19 cellular contexts compared by ENCODE assay signal in the genomic region with DNA sequence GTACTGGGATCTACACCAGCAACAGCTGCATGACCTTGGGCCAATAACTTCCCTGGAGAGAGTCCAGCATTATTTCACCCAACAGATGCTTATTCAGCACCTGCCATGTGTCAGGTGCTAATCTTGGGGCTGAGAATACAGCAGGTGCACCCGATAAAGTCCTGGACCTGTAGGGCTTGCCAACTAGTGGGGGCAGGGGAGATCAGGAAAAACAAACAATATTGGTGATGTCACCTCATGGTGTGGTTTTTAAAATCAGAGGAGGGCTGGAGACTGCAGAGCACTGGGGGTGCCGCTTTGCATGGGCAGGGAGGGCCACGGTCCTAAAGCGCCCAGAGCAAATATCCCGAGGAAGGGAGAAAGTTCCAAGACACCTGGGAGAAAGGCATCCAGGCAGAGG.
"Had no signal": no experiment of that assay in that cellular context is flagged by ENCODE, and none has a peak within 500 bp of the region (broad histone marks: within the 10 kb centered on the region; RNA-seq: fewer than 3 reads in every experiment).

No MANE protein-coding gene starts in this region.

- DNase-seq: effector memory CD8-positive, alpha-beta T cell; esophagus squamous epithelium; foreskin fibroblast; glutamatergic neuron; islet precursor cell; mammary epithelial cell; naive thymus-derived CD8-positive, alpha-beta T cell; occipital lobe; stimulated activated CD4-positive, alpha-beta T cell treated with anti-CD3 and anti-CD28 coated beads, Interleukin-12 subunit alpha, Interleukin-12 subunit beta, amount 100 ng/mL, for 4 hours; stimulated activated naive CD4-positive, alpha-beta T cell treated with Interleukin-2 at 50 U/mL for 16 hours; trophoblast cell had no signal

- ATAC-seq: effector memory CD8-positive, alpha-beta T cell; gastroesophageal sphincter; left lobe of liver; naive thymus-derived CD8-positive, alpha-beta T cell; sciatic nerve had no signal

- H3K79me2 ChIP-seq: parathyroid adenoma had no signal

- H3K4me3 ChIP-seq: esophagus squamous epithelium, gastroesophageal sphincter, prostate gland, skin epidermis had no signal

- H3K9me3 ChIP-seq: esophagus squamous epithelium, gastroesophageal sphincter, prostate gland had no signal

- H3K4me1 ChIP-seq: esophagus squamous epithelium, gastroesophageal sphincter, prostate gland had no signal

- H3K36me3 ChIP-seq: esophagus squamous epithelium, gastroesophageal sphincter, prostate gland had no signal

- H3K27ac Mint-ChIP-seq: dendritic cell treated with granulocyte-macrophage colony-stimulating factor and Interleukin-4, amounts not matched to agents 40 ng/mL and 50 ng/mL, for 4 days; effector memory CD8-positive, alpha-beta T cell; naive thymus-derived CD8-positive, alpha-beta T cell had no signal

- H3K27ac ChIP-seq: esophagus squamous epithelium, gastroesophageal sphincter, parathyroid adenoma, prostate gland, skin epidermis had no signal

- H3K4me1 Mint-ChIP-seq: naive thymus-derived CD8-positive, alpha-beta T cell had no signal

- H2AFZ ChIP-seq: parathyroid adenoma had no signal

- H3K4me3 Mint-ChIP-seq: dendritic cell treated with granulocyte-macrophage colony-stimulating factor and Interleukin-4, amounts not matched to agents 40 ng/mL and 50 ng/mL, for 4 days; effector memory CD8-positive, alpha-beta T cell; naive thymus-derived CD8-positive, alpha-beta T cell; neural crest cell had no signal

- H3K9ac ChIP-seq: parathyroid adenoma had no signal

- H3K36me3 Mint-ChIP-seq: naive thymus-derived CD8-positive, alpha-beta T cell had no signal
